Comparison of ENCODE assay signal across 8 cellular contexts in genomic region chr19:6218497-6219146, GRCh38.
DNase-seq lines count a peak whose midpoint lies in the region; ATAC-seq and TF ChIP-seq lines count a peak whose summit lies in the region.

No MANE protein-coding gene starts in this region.

- POLR2A ChIA-PET in AG04450 (lab: Yijun Ruan, JAX) = interaction anchor here (0.6 to 0.7 kb wide), 3 partner anchors 81 to 154 kb away, joined by 3 to 4 read pairs (median 3); partner anchors contain the start of gene ALKBH7

- CTCF ChIA-PET in AG04450 (lab: Charles Lee) = interaction anchor here (0.6 to 3.5 kb wide), 44 partner anchors 9 to 645 kb away, joined by 3 to 58 read pairs (median 6); partner anchors contain the start of genes ALKBH7 and CLPP

- H3K27me3 ChIP-seq in AG04450 (ENCODE audit: control insufficient read depth, insufficient read depth, low read length) = no peaks in the 10 kb centered on the region

- TF ChIP-seq CTCF in AG04450 (IDR thresholded peaks at IDR 0.05; ENCODE audit: low read depth, low read length) (peak; percentile 94), GM13977 (IDR thresholded peaks at IDR 0.05; ENCODE audit: extremely low read depth, insufficient read depth, missing control alignments) (peak; percentile 99)

- in situ Hi-C loops in GM13977 (cut with MboI; ENCODE audit: low pct_unique_long_range_greater_than_20kb, low sequenced_read_pairs, unreplicated experiment) = no loop called here

- ATAC-seq in left lobe of liver = peak; percentile 88
- ATAC-seq in GM18858 (IDR thresholded peaks at IDR 0.05; ENCODE audit: unreplicated experiment) = no peak

- H3K27ac ChIP-seq in AG04450 (ENCODE audit: low read depth, low read length) (peak overlapping the region; percentile 39), cingulate gyrus (ENCODE audit: low read depth, low read length) (peak overlapping the region; percentile 69)

- DNase-seq in AG04450 (ENCODE audit: low read depth, low spot score) = no peak
- peak; percentile 97 for DNase-seq in GM13977 (ENCODE audit: low spot score)
- DNase-seq in NCI-H2196 treated with DMSO at 0.1 percent for 48 hours (lab: John Stamatoyannopoulos, UW; ENCODE audit: unreplicated experiment) = peak; percentile 77
- DNase-seq in activated CD4-positive, alpha-beta T cell treated with anti-CD3 and anti-CD28 coated beads for 4 hours = peak; percentile 69 to 84
- peak; percentile 91 for DNase-seq in left lobe of liver (ENCODE audit: low spot score)
- peak; percentile 36 to 79 (median 68) for DNase-seq in stimulated activated CD4-positive, alpha-beta T cell treated with anti-CD3 and anti-CD28 coated beads, TNF-alpha, amount 100 ng/mL, for 1 hour (ENCODE audit: low read depth in 3 of 3, low spot score in 1 of 3)

- H3K9me3 ChIP-seq in AG04450 (ENCODE audit: control insufficient read depth, insufficient read depth, low read length) = no peaks in the 10 kb centered on the region; the same call in 1 of the 2 replicates

- no peak overlapping the region for H3K4me3 ChIP-seq in AG04450 (ENCODE audit: low read depth, low read length)
